ENCODE assay signal across 23 cellular contexts in genomic region chr6:133392641-133393040, GRCh38.
DNase-seq lines count a peak whose midpoint lies in the region; ATAC-seq, FAIRE-seq and TF ChIP-seq lines count a peak whose summit lies in the region.
"Had no signal": no experiment of that assay in that cellular context is flagged by ENCODE, and none has a peak within 500 bp of the region (broad histone marks: within the 10 kb centered on the region; RNA-seq: fewer than 3 reads in every experiment).

No MANE protein-coding gene starts in this region.

- H3K36me3 ChIP-seq in BLaER1 treated with 17β-estradiol and CSF1 and Interleukin-3, amounts not matched to agents 10 nM and 100 nM = peaks cover 0 to 14% (median 0%) of the 10 kb centered on the region in 11 experiments; a peak in 6 of 22 replicates
- H3K36me3 ChIP-seq in body of pancreas (replicated peaks in 1 of 2; ENCODE audit: insufficient read depth in 1 of 2, low read depth in 2 of 2) = no peaks in the 10 kb centered on the region
- H3K36me3 ChIP-seq in mesendoderm (ENCODE audit: control insufficient read depth, insufficient read depth, low read length) = no peaks in the 10 kb centered on the region
- H3K36me3 ChIP-seq in pancreas = no peaks in the 10 kb centered on the region
- H3K36me3 ChIP-seq: BE2C had no signal

- no peak overlapping the region for H3K23ac ChIP-seq in mesendoderm (ENCODE audit: low read length)

- no peak overlapping the region for H4K8ac ChIP-seq in mesendoderm (ENCODE audit: low read depth, low read length)

- no peaks in the 10 kb centered on the region for H4K20me1 ChIP-seq in BLaER1 treated with 17β-estradiol and CSF1 and Interleukin-3, amounts not matched to agents 10 nM and 100 nM

- DNase-seq in body of pancreas (peak in 1 of 4 donors; percentile 4), mesendoderm (no peak), pancreas (no peak), islet precursor cell (no peak), GM19238 (ENCODE audit: insufficient read length, low spot score) (no peak)
- DNase-seq: BE2C; CD4-positive, alpha-beta T cell; COR-L47; DMS79; GOT3; NCI-H1105; NCI-H1694; NCI-H2171; NCI-H345; NCI-H774; SIG-M5; SK-N-SH had no signal

- H3K18ac ChIP-seq in mesendoderm (ENCODE audit: low read length) = peak overlapping the region; percentile 68

- no peak overlapping the region for H3K4me3 ChIP-seq in BLaER1 treated with 17β-estradiol and CSF1 and Interleukin-3, amounts not matched to agents 10 nM and 100 nM
- no peak overlapping the region for H3K4me3 ChIP-seq in body of pancreas
- H3K4me3 ChIP-seq in mesendoderm (ENCODE audit: low read length) = no peak overlapping the region
- H3K4me3 ChIP-seq in pancreas = no peak overlapping the region

- H3K9me3 ChIP-seq in BLaER1 treated with 17β-estradiol and CSF1 and Interleukin-3, amounts not matched to agents 10 nM and 100 nM (replicated peaks in 1 of 11) = peaks cover 0 to 6% (median 0%) of the 10 kb centered on the region in 11 experiments; a peak in 4 of 22 replicates
- H3K9me3 ChIP-seq in body of pancreas = no peaks in the 10 kb centered on the region
- no peaks in the 10 kb centered on the region for H3K9me3 ChIP-seq in pancreas
- H3K9me3 ChIP-seq: SK-N-SH had no signal

- no peak overlapping the region for H3K9ac ChIP-seq in BLaER1 treated with 17β-estradiol and CSF1 and Interleukin-3, amounts not matched to agents 10 nM and 100 nM
- H3K9ac ChIP-seq in mesendoderm (ENCODE audit: low read length) = no peak overlapping the region
- H3K9ac ChIP-seq: KMS-11, SK-N-SH had no signal

- FAIRE-seq in pancreas (lab: Jason Lieb, UNC) = no peak
- FAIRE-seq: HTR-8/SVneo had no signal

- no peak for TF ChIP-seq CTCF in body of pancreas (IDR thresholded peaks at IDR 0.05)
- no peak for TF ChIP-seq CTCF in pancreas (IDR thresholded peaks at IDR 0.05)

- H2BK5ac ChIP-seq in mesendoderm (ENCODE audit: low read length) = no peak overlapping the region

- H3K4ac ChIP-seq in mesendoderm (ENCODE audit: low read depth, low read length) = no peak overlapping the region

- no peak overlapping the region for H2AK5ac ChIP-seq in mesendoderm (ENCODE audit: low read length)

- H3K4me1 ChIP-seq in BLaER1 treated with 17β-estradiol and CSF1 and Interleukin-3, amounts not matched to agents 10 nM and 100 nM = peaks cover 17 to 81% (median 68%) of the 10 kb centered on the region in 10 experiments; a peak in 18 of 20 replicates
- no peaks in the 10 kb centered on the region for H3K4me1 ChIP-seq in body of pancreas
- peaks cover 5% of the 10 kb centered on the region for H3K4me1 ChIP-seq in mesendoderm (ENCODE audit: control insufficient read depth, low read depth, low read length)
- no peaks in the 10 kb centered on the region for H3K4me1 ChIP-seq in pancreas

- no peak overlapping the region for H2BK15ac ChIP-seq in mesendoderm (replicated peaks; ENCODE audit: low read depth)

- no peaks in the 10 kb centered on the region for H3K79me1 ChIP-seq in mesendoderm (ENCODE audit: low read length)

- H3K4me2 ChIP-seq in BLaER1 treated with 17β-estradiol and CSF1 and Interleukin-3, amounts not matched to agents 10 nM and 100 nM = peak overlapping the region in 8 of 11 experiments; percentile 13 to 95 (median 74); a peak in 13 of 22 replicates
- H3K4me2 ChIP-seq in mesendoderm (ENCODE audit: low read length) = no peak overlapping the region
- H3K4me2 ChIP-seq: KMS-11, SK-N-SH had no signal

- intact Hi-C loops in body of pancreas (cut with DNase I) (no loop called here), pancreas (cut with DNase I) (no loop called here)

- WGBS in body of pancreas, 2 donors = 33 to 39% methylated on average over 2 of the region's 2 CpGs
- WGBS in mesendoderm (ENCODE audit: extremely low coverage, insufficient coverage, low lambda C conversion rate) = no CpG with 5 or more reads among the region's 2 CpGs
- 27 to 40% methylated on average over 2 of the region's 2 CpGs for WGBS in pancreas, 2 donors

- H3K56ac ChIP-seq in mesendoderm (ENCODE audit: low read length) = no peak overlapping the region

- ATAC-seq in body of pancreas = peak; percentile 62
- ATAC-seq in pancreas = peak; percentile 46 to 78 (median 70)
- no peak for ATAC-seq in GM21367 (IDR thresholded peaks at IDR 0.05; ENCODE audit: unreplicated experiment)
- ATAC-seq: HCT116, Panc1 had no signal

- H3K27me3 ChIP-seq in BLaER1 treated with 17β-estradiol and CSF1 and Interleukin-3, amounts not matched to agents 10 nM and 100 nM = no peaks in the 10 kb centered on the region
- H3K27me3 ChIP-seq in body of pancreas (no peaks in the 10 kb centered on the region), mesendoderm (ENCODE audit: insufficient read depth, low read length, poor library complexity) (no peaks in the 10 kb centered on the region), pancreas (no peaks in the 10 kb centered on the region)
- H3K27me3 ChIP-seq: BE2C had no signal

- no peak overlapping the region for H3K27ac ChIP-seq in BLaER1 treated with 17β-estradiol and CSF1 and Interleukin-3, amounts not matched to agents 10 nM and 100 nM
- H3K27ac ChIP-seq in body of pancreas (no peak overlapping the region), mesendoderm (ENCODE audit: low read depth, low read length) (no peak overlapping the region), pancreas (no peak overlapping the region)
- H3K27ac ChIP-seq: KMS-11 had no signal

- H2BK120ac ChIP-seq in mesendoderm (ENCODE audit: low read depth, low read length) = no peak overlapping the region

- no peaks in the 10 kb centered on the region for H3K79me2 ChIP-seq in mesendoderm (ENCODE audit: control insufficient read depth, insufficient read depth, low read length)

- TF ChIP-seq POLR2A in body of pancreas (IDR thresholded peaks at IDR 0.05) = no peak

- H4K5ac ChIP-seq in mesendoderm (ENCODE audit: low read length) = no peak overlapping the region
